In the genomic region with DNA sequence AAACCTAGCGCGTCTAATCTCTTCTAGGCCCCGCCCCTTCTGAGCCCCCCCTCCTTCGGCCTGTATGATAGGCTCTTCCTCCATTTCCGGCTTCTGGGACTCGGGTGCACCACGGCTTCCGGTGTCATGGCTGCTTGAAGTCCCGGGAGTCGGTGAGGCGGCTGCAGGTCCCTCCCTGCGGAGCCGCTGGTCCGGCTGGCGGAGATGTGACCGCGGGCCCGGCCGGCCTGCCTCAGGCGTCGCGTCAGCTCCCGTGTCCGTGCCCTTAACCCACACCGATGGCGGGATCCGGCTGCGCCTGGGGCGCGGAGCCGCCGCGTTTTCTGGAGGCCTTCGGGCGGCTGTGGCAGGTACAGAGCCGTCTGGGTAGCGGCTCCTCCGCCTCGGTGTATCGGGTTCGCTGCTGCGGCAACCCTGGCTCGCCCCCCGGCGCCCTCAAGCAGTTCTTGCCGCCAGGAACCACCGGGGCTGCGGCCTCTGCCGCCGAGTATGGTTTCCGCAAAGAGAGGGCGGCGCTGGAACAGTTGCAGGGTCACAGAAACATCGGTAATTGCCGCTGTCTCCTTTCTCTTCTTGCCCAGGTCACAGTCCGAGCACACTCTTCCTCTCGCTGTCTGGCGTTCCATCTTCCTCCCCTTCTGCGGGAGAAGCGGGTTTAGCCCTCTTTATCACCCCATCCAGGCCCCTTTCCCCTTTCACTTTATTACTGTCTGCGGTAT, we compare ENCODE assay signal across 8 cellular contexts. TPM values are rescaled to one million over a fixed set of nuclear protein-coding genes. Genes with fewer than 3 reads are reported as not detected.
DNase-seq lines count a peak whose midpoint lies in the region; ATAC-seq, FAIRE-seq and TF ChIP-seq lines count a peak whose summit lies in the region.

A gene with protein sequence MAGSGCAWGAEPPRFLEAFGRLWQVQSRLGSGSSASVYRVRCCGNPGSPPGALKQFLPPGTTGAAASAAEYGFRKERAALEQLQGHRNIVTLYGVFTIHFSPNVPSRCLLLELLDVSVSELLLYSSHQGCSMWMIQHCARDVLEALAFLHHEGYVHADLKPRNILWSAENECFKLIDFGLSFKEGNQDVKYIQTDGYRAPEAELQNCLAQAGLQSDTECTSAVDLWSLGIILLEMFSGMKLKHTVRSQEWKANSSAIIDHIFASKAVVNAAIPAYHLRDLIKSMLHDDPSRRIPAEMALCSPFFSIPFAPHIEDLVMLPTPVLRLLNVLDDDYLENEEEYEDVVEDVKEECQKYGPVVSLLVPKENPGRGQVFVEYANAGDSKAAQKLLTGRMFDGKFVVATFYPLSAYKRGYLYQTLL (plus strand): TSS at position 96 of the 719 bp plus-strand sequence. CDS start 183 bp downstream, at position 279.

- H3K79me1 ChIP-seq in H1 (ENCODE audit: low read depth, low read length): no peaks in the 10 kb centered on the region
- H3K79me1 ChIP-seq in mesenchymal stem cell (replicated peaks; ENCODE audit: low read length, poor library complexity, severe bottlenecking): peaks cover 5% of the 10 kb centered on the region

- intact Hi-C loops in Caco-2 (cut with micrococcal nuclease; ENCODE audit: unreplicated experiment): loop anchor here (2.0 to 5.0 kb wide), 2 partner anchors 63 to 141 kb away; a partner anchor contains a TSS

- H2BK5ac ChIP-seq in H1 (ENCODE audit: low read depth, low read length): peak within 1 kb of the TSS; percentile 50
- no peak within 1 kb of the TSS for H2BK5ac ChIP-seq in mesenchymal stem cell (ENCODE audit: low read depth, low read length, poor library complexity, severe bottlenecking)

- H3K36me3 ChIP-seq in Caco-2 (ENCODE audit: control insufficient read depth, insufficient read depth, low read length) (no peaks in the 10 kb centered on the region; the same call in 1 of the 2 replicates), H1 (ENCODE audit: control insufficient read depth in 2 of 4, insufficient read depth in 4 of 4, low read length in 3 of 4) (peaks cover 2 to 26% (median 16%) of the 10 kb centered on the region in 4 experiments; a peak in 6 of 8 replicates), mesenchymal stem cell (ENCODE audit: control insufficient read depth in 1 of 2, insufficient read depth in 2 of 2, low read depth in 1 of 2, low read length in 2 of 2) (peaks cover 7 to 30% of the 10 kb centered on the region in 2 experiments)

- H3K4me2 ChIP-seq in H1 (ENCODE audit: insufficient read depth in 1 of 2, low read depth in 2 of 2, low read length in 2 of 2) (peak within 1 kb of the TSS; percentile 80 to 85), mesenchymal stem cell (ENCODE audit: low read length, poor library complexity, severe bottlenecking) (peak within 1 kb of the TSS; percentile 62)

- H3K36me3 Mint-ChIP-seq in Caco-2 (ENCODE audit: insufficient read depth, unreplicated experiment): peaks cover 15% of the 10 kb centered on the region

- TF ChIP-seq EP300 in H1 (IDR thresholded peaks at IDR 0.05; ENCODE audit: borderline replicate concordance in 1 of 2, low read depth in 2 of 2, low read length in 2 of 2): peak in 1 of 2 experiments; percentile 49; a peak in 1 of 3 replicates

- no peak within 1 kb of the TSS for H2BK20ac ChIP-seq in H1 (ENCODE audit: low read length)

- POLR2A ChIA-PET in Caco-2 (lab: Charles Lee) (no interaction called here), H1 (lab: Charles Lee; ENCODE audit: partially characterized antibody) (no interaction called here)

- H4K8ac ChIP-seq in H1 (ENCODE audit: extremely low read depth, insufficient read depth, low read length) (peak within 1 kb of the TSS; percentile 97), mesenchymal stem cell (ENCODE audit: low read length) (peak within 1 kb of the TSS; percentile 99)

- peak within 1 kb of the TSS; percentile 87 to 94 (median 90) for H3K9ac ChIP-seq in H1 (replicated peaks in 1 of 4; ENCODE audit: extremely low read depth in 1 of 4, low read depth in 3 of 4, low read length in 3 of 4)
- peak within 1 kb of the TSS; percentile 96 for H3K9ac ChIP-seq in mesenchymal stem cell (ENCODE audit: low read length)

- H3K4me3 ChIP-seq in Caco-2 (ENCODE audit: low read depth, low read length) (peak within 1 kb of the TSS; percentile 80), H1 (ENCODE audit: extremely low read depth in 1 of 4, insufficient read depth in 2 of 4, low read depth in 3 of 4, low read length in 4 of 4) (peak within 1 kb of the TSS; percentile 81 to 98 (median 92)), mesenchymal stem cell (ENCODE audit: insufficient read depth in 1 of 2, low read depth in 1 of 2, low read length in 2 of 2) (peak within 1 kb of the TSS; percentile 94 to 100)

- H3K27ac Mint-ChIP-seq in Caco-2 (ENCODE audit: unreplicated experiment): peak within 1 kb of the TSS; percentile 94

- H3K9me3 Mint-ChIP-seq in Caco-2 (ENCODE audit: unreplicated experiment): no peaks in the 10 kb centered on the region

- peaks cover 2% of the 10 kb centered on the region in 2 experiments for H4K20me1 ChIP-seq in H1 (replicated peaks in 1 of 2; ENCODE audit: control insufficient read depth in 1 of 2, insufficient read depth in 2 of 2, low read length in 2 of 2)

- WGBS in H1 (ENCODE audit: extremely low coverage in 1 of 2, insufficient coverage in 1 of 2, insufficient read length in 1 of 2, insufficient replicate concordance in 2 of 2, low coverage in 1 of 2, low lambda C conversion rate in 2 of 2, missing lambda C conversion rate in 1 of 2), 2 experiments: 1% methylated on average over 60 of the region's 61 CpGs; no CpG with 5 or more reads in 1 of the 2 experiments
- under 1% methylated on average over 56 of the region's 61 CpGs for WGBS in mesenchymal stem cell

- H3K18ac ChIP-seq in H1 (ENCODE audit: extremely low read depth, low read length): peak within 1 kb of the TSS; percentile 89
- peak within 1 kb of the TSS; percentile 91 to 100 for H3K18ac ChIP-seq in mesenchymal stem cell (ENCODE audit: low read depth in 1 of 2, low read length in 2 of 2)

- FAIRE-seq in H1 (lab: Jason Lieb, UNC): no peak

- H3K4ac ChIP-seq in H1 (replicated peaks; ENCODE audit: insufficient read length, low read depth, low read length): peak within 1 kb of the TSS; percentile 65
- H3K4ac ChIP-seq in mesenchymal stem cell (ENCODE audit: low read depth in 1 of 2, low read length in 2 of 2): peak within 1 kb of the TSS; percentile 37 to 92

- TF ChIP-seq POLR2A in H1 (IDR thresholded peaks at IDR 0.05; ENCODE audit: control extremely low read depth in 1 of 2, low read depth in 2 of 2, low read length in 2 of 2): peak; percentile 76 to 83

- TF ChIP-seq CTCF in Caco-2 (IDR thresholded peaks at IDR 0.05; ENCODE audit: insufficient read depth in 1 of 2, low read depth in 1 of 2, low read length in 1 of 2, severe bottlenecking in 1 of 2, unreplicated experiment in 1 of 2) (no peak), H1 (IDR thresholded peaks at IDR 0.05; ENCODE audit: control extremely low read depth in 1 of 3, insufficient read depth in 1 of 3, low read depth in 1 of 3, low read length in 3 of 3) (no peak)

- H3K4me1 Mint-ChIP-seq in Caco-2 (ENCODE audit: low read depth, unreplicated experiment): no peaks in the 10 kb centered on the region

- peak within 1 kb of the TSS; percentile 32 for H3K56ac ChIP-seq in H1 (replicated peaks; ENCODE audit: insufficient read length, low read depth, low read length)

- H3K27ac ChIP-seq in H1 (ENCODE audit: low read depth, low read length) (peak within 1 kb of the TSS; percentile 54; the same call in 1 of the 2 replicates), mesenchymal stem cell (ENCODE audit: low read length, poor library complexity, severe bottlenecking) (no peak within 1 kb of the TSS)

- H2AFZ ChIP-seq in H1 (ENCODE audit: low read length) (peak within 1 kb of the TSS; percentile 97), mesenchymal stem cell (ENCODE audit: low read depth, low read length) (peak within 1 kb of the TSS; percentile 90)

- H3K4me1 ChIP-seq in Caco-2: 0 out of 2 replicates have a peak, but pooled peaks cover 3% of the 10 kb centered on the region
- H3K4me1 ChIP-seq in H1 (replicated peaks in 1 of 4; ENCODE audit: control insufficient read depth in 3 of 4, insufficient read depth in 4 of 4, low read length in 3 of 4): peaks cover 0 to 2% (median 0%) of the 10 kb centered on the region in 4 experiments; a peak in 3 of 7 replicates
- peaks cover 3% of the 10 kb centered on the region for H3K4me1 ChIP-seq in mesenchymal stem cell (ENCODE audit: control insufficient read depth, insufficient read depth, low read depth, low read length)

- no peaks in the 10 kb centered on the region for H3K9me3 ChIP-seq in Caco-2
- no peaks in the 10 kb centered on the region for H3K9me3 ChIP-seq in H1 (ENCODE audit: insufficient read depth in 2 of 2, low read depth in 1 of 2, low read length in 1 of 2)
- H3K9me3 ChIP-seq in mesenchymal stem cell (ENCODE audit: control insufficient read depth, low read length): no peaks in the 10 kb centered on the region

- H2AK5ac ChIP-seq in H1 (ENCODE audit: low read depth, low read length): no peak within 1 kb of the TSS
- no peak within 1 kb of the TSS for H2AK5ac ChIP-seq in mesenchymal stem cell (ENCODE audit: low read length, severe bottlenecking)

- H2BK15ac ChIP-seq in H1 (ENCODE audit: low read length) (no peak within 1 kb of the TSS), mesenchymal stem cell (ENCODE audit: low read depth, poor library complexity, severe bottlenecking) (peak within 1 kb of the TSS; percentile 60)

- H3K23me2 ChIP-seq in H1 (ENCODE audit: low read depth, low read length): peaks cover 5% of the 10 kb centered on the region; the same call in 1 of the 2 replicates

- H3K4me3 Mint-ChIP-seq in Caco-2 (ENCODE audit: unreplicated experiment): peak within 1 kb of the TSS; percentile 93

- H3K27me3 Mint-ChIP-seq in Caco-2 (ENCODE audit: insufficient read depth, unreplicated experiment): no peaks in the 10 kb centered on the region

- peak; percentile 85 to 90 for DNase-seq in Caco-2
- peak in 74 of 76 experiments; percentile 36 to 89 (median 77) for DNase-seq in HUDEP-2 (lab: John Stamatoyannopoulos, UW; ENCODE audit: unreplicated experiment in 76 of 76)
- peak; percentile 83 for DNase-seq in NOMO-1 treated with dmso at 0.1 percent for 144 hours (lab: John Stamatoyannopoulos, UW; ENCODE audit: unreplicated experiment)
- DNase-seq in activated CD8-positive, alpha-beta memory T cell treated with anti-CD3 and anti-CD28 coated beads for 48 hours (ENCODE audit: low read depth in 2 of 3, low spot score in 2 of 3): peak; percentile 63 to 69 (median 64)
- peak; percentile 56 to 79 for DNase-seq in H1 (ENCODE audit: low read depth in 1 of 2, low spot score in 2 of 2)
- DNase-seq in mesenchymal stem cell: peak; percentile 94
- peak; percentile 79 for DNase-seq in stimulated activated CD8-positive, alpha-beta memory T cell treated with anti-CD3 and anti-CD28 coated beads, Interleukin-12 subunit alpha, Interleukin-12 subunit beta, amount 100 ng/mL, for 24 hours (ENCODE audit: extremely low read depth)

- H3K14ac ChIP-seq in H1 (ENCODE audit: insufficient read length): no peak within 1 kb of the TSS
- H3K14ac ChIP-seq in mesenchymal stem cell (ENCODE audit: low read length in 2 of 2): peak within 1 kb of the TSS in 1 of 2 experiments; percentile 94

- peak; percentile 97 for ATAC-seq in GM21390 (IDR thresholded peaks at IDR 0.05; ENCODE audit: unreplicated experiment)

- CTCF ChIA-PET in Caco-2 (lab: Charles Lee): no interaction called here
- CTCF ChIA-PET in H1 (lab: Charles Lee; ENCODE audit: partially characterized antibody): no interaction called here

- H4K91ac ChIP-seq in H1 (replicated peaks; ENCODE audit: insufficient read length, low read length) (peak within 1 kb of the TSS; percentile 77), mesenchymal stem cell (ENCODE audit: low read length) (peak within 1 kb of the TSS; percentile 36)

- BruUV-seq in Caco-2 (replicated peaks; lab: Mats Ljungman, UMichigan): no TSS peak

- H2BK12ac ChIP-seq in H1 (ENCODE audit: low read depth, low read length): no peak within 1 kb of the TSS
- H2BK12ac ChIP-seq in mesenchymal stem cell (ENCODE audit: low read length in 2 of 2): no peak within 1 kb of the TSS

- H3K23ac ChIP-seq in H1 (ENCODE audit: insufficient read length): no peak within 1 kb of the TSS
- H3K23ac ChIP-seq in mesenchymal stem cell (ENCODE audit: low read length in 2 of 2): peak within 1 kb of the TSS in 1 of 2 experiments; percentile 87

- H2BK120ac ChIP-seq in H1 (replicated peaks; ENCODE audit: low read depth, low read length) (peak within 1 kb of the TSS; percentile 1), mesenchymal stem cell (ENCODE audit: low read depth, low read length) (no peak within 1 kb of the TSS)

- no peak for TF ChIP-seq RAD21 in H1 (IDR thresholded peaks at IDR 0.05 in 1 of 2, conservative IDR thresholded peaks at IDR 0.05 in 1 of 2; ENCODE audit: low read depth in 2 of 2, low read length in 2 of 2)

- H3K79me2 ChIP-seq in H1 (ENCODE audit: control insufficient read depth in 1 of 2, insufficient read depth in 2 of 2, low read length in 2 of 2): peaks cover 3 to 35% of the 10 kb centered on the region in 2 experiments

- H3K27me3 ChIP-seq in Caco-2 (replicated peaks; ENCODE audit: control insufficient read depth, insufficient read depth, low read length): no peaks in the 10 kb centered on the region
- no peaks in the 10 kb centered on the region for H3K27me3 ChIP-seq in H1 (replicated peaks in 1 of 4; ENCODE audit: control insufficient read depth in 3 of 4, extremely low read depth in 1 of 4, insufficient read depth in 3 of 4, low read length in 3 of 4)
- peaks cover 0 to 7% of the 10 kb centered on the region in 2 experiments for H3K27me3 ChIP-seq in mesenchymal stem cell (ENCODE audit: control insufficient read depth in 1 of 2, insufficient read depth in 1 of 2, low read length in 2 of 2)

- peak within 1 kb of the TSS; percentile 97 for H4K5ac ChIP-seq in H1 (ENCODE audit: insufficient read length, low read depth, low read length)

RNA-seq across cellular contexts. Expression of the gene that starts here (rescaled TPM):
- total RNA-seq in Caco-2 (2022): 23.4 and 24.9 TPM in 2 replicates
- 15.0 and 16.1 TPM in 2 replicates for total RNA-seq in H1 (2021; fragmentation: NEBNext Ultra II Directional; extraction: Animal tissue kit (Norgen Biotek cat#: 25700))
- polyA plus RNA-seq in H1 (2011; rRNA removed): 3.1 and 4.6 TPM in 2 replicates
- 6.6 TPM for polyA plus RNA-seq in H1 (2011; cell fraction: cytosol; rRNA removed)
- polyA plus RNA-seq in H1 (2011; cell fraction: nucleus; rRNA removed): 3.2 TPM
- 3.0 to 8.9 TPM (median 4.7 TPM) in 4 replicates for polyA plus RNA-seq in H1 (2012, experiment 1 of 2)
- polyA plus RNA-seq in H1 (2012, experiment 2 of 2): 0.80 TPM
- polyA plus RNA-seq in H1 (2013, experiment 1 of 2): 8.4 TPM
- polyA plus RNA-seq in H1 (2013, experiment 2 of 2): 7.5 TPM
- polyA minus RNA-seq in H1 (2011; rRNA and poly(A)+ RNA removed): 15.9 and 21.7 TPM in 2 replicates
- 9.2 TPM for polyA minus RNA-seq in H1 (2011; cell fraction: cytosol; rRNA and poly(A)+ RNA removed)
- polyA minus RNA-seq in H1 (2011; cell fraction: nucleus; rRNA and poly(A)+ RNA removed): 18.5 TPM
- polyA plus RNA-seq in mesenchymal stem cell (2013, experiment 1 of 2): 15.3 TPM
- 15.3 TPM for polyA plus RNA-seq in mesenchymal stem cell (2013, experiment 2 of 2)
